8 cellular contexts compared by ENCODE assay signal in genomic region chr11:10317776-10318526, GRCh38. TPM values are rescaled to one million over a fixed set of nuclear protein-coding genes. Genes with fewer than 3 reads are reported as not detected.
A peak's percentile ranks its signal among the peaks of the same experiment; 100 is the strongest.
DNase-seq lines count a peak whose midpoint lies in the region; ATAC-seq and TF ChIP-seq lines count a peak whose summit lies in the region.

No MANE protein-coding gene starts in this region.

- no peak overlapping the region for H3K4me3 Mint-ChIP-seq in osteocyte (ENCODE audit: unreplicated experiment)

- H3K79me2 ChIP-seq in Karpas-422 (ENCODE audit: low read length) = no peaks in the 10 kb centered on the region

- H3K27me3 Mint-ChIP-seq in osteocyte (ENCODE audit: unreplicated experiment) = no peaks in the 10 kb centered on the region

- H3K9me3 ChIP-seq in Karpas-422 (ENCODE audit: low read length) = no peaks in the 10 kb centered on the region

- H3K27ac Mint-ChIP-seq in osteocyte (ENCODE audit: unreplicated experiment) = peak overlapping the region; percentile 84

- no peaks in the 10 kb centered on the region for H3K9me2 ChIP-seq in Karpas-422 (replicated peaks; ENCODE audit: insufficient read depth, low read length)

- H3K36me3 Mint-ChIP-seq in osteocyte (ENCODE audit: unreplicated experiment) = no peaks in the 10 kb centered on the region

- H3K4me2 ChIP-seq in Karpas-422 (ENCODE audit: low read depth, low read length, poor library complexity, severe bottlenecking) = no peak overlapping the region

- H3K27me3 ChIP-seq in Karpas-422 (ENCODE audit: low read length) = no peaks in the 10 kb centered on the region

- no peak for TF ChIP-seq CTCF in osteocyte (IDR thresholded peaks at IDR 0.05)

- H3K4me1 ChIP-seq in Karpas-422 (ENCODE audit: low read length) = peaks cover 4% of the 10 kb centered on the region; the same call in 1 of the 2 replicates

- peaks cover 29% of the 10 kb centered on the region for H3K4me1 Mint-ChIP-seq in osteocyte (ENCODE audit: unreplicated experiment)

- no peak overlapping the region for H3K9ac ChIP-seq in Karpas-422 (ENCODE audit: low read length)

- H3K36me3 ChIP-seq in Karpas-422 (ENCODE audit: insufficient read depth, low read length) = no peaks in the 10 kb centered on the region

- H3K4me3 ChIP-seq in Karpas-422 (ENCODE audit: low read length) = no peak overlapping the region

- H3K9me3 Mint-ChIP-seq in osteocyte (ENCODE audit: unreplicated experiment) = no peaks in the 10 kb centered on the region

- no peaks in the 10 kb centered on the region for H4K20me1 ChIP-seq in Karpas-422 (ENCODE audit: insufficient read depth, low read depth, low read length)

- ATAC-seq in GM18858 (IDR thresholded peaks at IDR 0.05; ENCODE audit: unreplicated experiment) (peak; percentile 39), HG02571 (IDR thresholded peaks at IDR 0.05; ENCODE audit: unreplicated experiment) (peak; percentile 50)

- H3K27ac ChIP-seq in Karpas-422 (ENCODE audit: low read length) = no peak overlapping the region

- DNase-seq in NCI-H774 (lab: John Stamatoyannopoulos, UW) (peak; percentile 64), osteocyte (ENCODE audit: extremely low spot score, unreplicated experiment) (no peak), DMS114 treated with DMSO at 0.1 percent for 48 hours (lab: John Stamatoyannopoulos, UW; ENCODE audit: unreplicated experiment) (no peak), kidney tubule cell (ENCODE audit: low spot score) (no peak), nucleus accumbens (lab: John Stamatoyannopoulos, UW) (no peak), Karpas-422 (no peak)

- no peak overlapping the region for H2AFZ ChIP-seq in Karpas-422 (ENCODE audit: low read length)

RNA-seq across cellular contexts. Expression of gene ADM, which starts 13.1 kb away (rescaled TPM):
- 239 and 244 TPM in 2 replicates for total RNA-seq in osteocyte
- 0.43 TPM in 1 of 2 replicates, not detected in the other for total RNA-seq in Karpas-422 (2014; rRNA removed; shearing (Covaris generic); ENCODE audit: low replicate concordance)

RNA-seq across cellular contexts. Expression of gene SBF2, which starts 23.9 kb away (rescaled TPM):
- 65.2 and 80.0 TPM in 2 replicates for total RNA-seq in osteocyte
- 7.6 and 13.8 TPM in 2 replicates for total RNA-seq in Karpas-422 (2014; rRNA removed; shearing (Covaris generic); ENCODE audit: low replicate concordance)

Comparison
In these comparisons a context has a peak if more than half of its experiments do, and no peak if none do; other contexts are left out.
1. RNA of gene ADM, which starts 13.1 kb away (total RNA-seq): 239 to 244 TPM in osteocyte; 0.43 TPM in Karpas-422; every median in the first group is over 100 times any median in the second.